ENCODE assay signal across 8 cellular contexts in genomic region chr4:87026795-87027495, GRCh38.
A peak's percentile ranks its signal among the peaks of the same experiment; 100 is the strongest.
DNase-seq lines count a peak whose midpoint lies in the region; ATAC-seq and TF ChIP-seq lines count a peak whose summit lies in the region.

No MANE protein-coding gene starts in this region.

- peaks cover 43 to 68% of the 10 kb centered on the region in 2 donors for H3K4me1 ChIP-seq in muscle layer of duodenum (ENCODE audit: control insufficient read depth in 1 of 2, insufficient read depth in 2 of 2, low read length in 2 of 2)
- peaks cover 18% of the 10 kb centered on the region for H3K4me1 ChIP-seq in SJCRH30
- H3K4me1 ChIP-seq in PC-3 (ENCODE audit: insufficient read depth, low read length), result no peaks in the 10 kb centered on the region

- CTCF ChIA-PET in PC-3 (lab: Charles Lee), result no interaction called here

- H3K36me3 ChIP-seq in muscle layer of duodenum (ENCODE audit: control insufficient read depth in 1 of 2, insufficient read depth in 2 of 2, low read length in 2 of 2) (no peaks in the 10 kb centered on the region), SJCRH30 (no peaks in the 10 kb centered on the region), PC-3 (ENCODE audit: low read depth, low read length) (no peaks in the 10 kb centered on the region)

- peak overlapping the region; percentile 35 for H3K27ac ChIP-seq in muscle layer of duodenum (ENCODE audit: low read length)
- H3K27ac ChIP-seq in SJCRH30, result no peak overlapping the region
- H3K27ac ChIP-seq in PC-3 (ENCODE audit: low read length), result no peak overlapping the region

- no peak overlapping the region for H3K4me2 ChIP-seq in PC-3 (ENCODE audit: low read length)

- POLR2A ChIA-PET in PC-3 (lab: Charles Lee; ENCODE audit: unreplicated experiment), result no interaction called here

- H3K4me3 ChIP-seq in muscle layer of duodenum (ENCODE audit: low read depth in 1 of 2, low read length in 2 of 2) (no peak overlapping the region), SJCRH30 (no peak overlapping the region), PC-3 (ENCODE audit: low read length) (no peak overlapping the region)

- H3F3A ChIP-seq in PC-3 (ENCODE audit: low read length, unreplicated experiment), result no peaks in the 10 kb centered on the region

- DNase-seq in NOMO-1 treated with dmso at 0.1 percent for 144 hours (lab: John Stamatoyannopoulos, UW; ENCODE audit: unreplicated experiment) (peak; percentile 87), SJCRH30 (no peak), NCI-H748 (lab: John Stamatoyannopoulos, UW; ENCODE audit: unreplicated experiment) (no peak), PC-3 (no peak), kidney tubule cell (ENCODE audit: low spot score) (no peak)

- peaks cover 15% of the 10 kb centered on the region; the same call in 1 of the 2 replicates for H3K79me2 ChIP-seq in PC-3 (ENCODE audit: low read length)

- H3K27me3 ChIP-seq in muscle layer of duodenum (ENCODE audit: low read depth, low read length) (no peaks in the 10 kb centered on the region), SJCRH30 (no peaks in the 10 kb centered on the region), PC-3 (ENCODE audit: low read length) (no peaks in the 10 kb centered on the region)

- intact Hi-C loops in PC-3 (cut with micrococcal nuclease), result no loop called here

- no peak overlapping the region for H3K9ac ChIP-seq in PC-3 (ENCODE audit: low read length)

- TF ChIP-seq CTCF in PC-3 (conservative IDR thresholded peaks at IDR 0.05; ENCODE audit: low read depth, low read length), result no peak

- H4K20me1 ChIP-seq in PC-3 (ENCODE audit: low read length), result no peaks in the 10 kb centered on the region

- ATAC-seq in GM18519 (IDR thresholded peaks at IDR 0.05; ENCODE audit: low FRiP score, unreplicated experiment), result peak; percentile 97
- peak; percentile 66 for ATAC-seq in HG02678 (IDR thresholded peaks at IDR 0.05; ENCODE audit: unreplicated experiment)
- no peak for ATAC-seq in PC-3

- no peak overlapping the region for H2AFZ ChIP-seq in PC-3 (ENCODE audit: low read length)

- H3K9me2 ChIP-seq in PC-3 (replicated peaks; ENCODE audit: low read length), result no peaks in the 10 kb centered on the region

- no TSS peak for BruUV-seq in PC-3 (replicated peaks; lab: Mats Ljungman, UMichigan)

- no peaks in the 10 kb centered on the region for H3K9me3 ChIP-seq in muscle layer of duodenum (ENCODE audit: control insufficient read depth in 1 of 2, low read length in 2 of 2)
- H3K9me3 ChIP-seq in SJCRH30 (replicated peaks), result no peaks in the 10 kb centered on the region
- no peaks in the 10 kb centered on the region for H3K9me3 ChIP-seq in PC-3 (ENCODE audit: low read length)
